In genomic region chr1:232031156-232031555, GRCh38 we compare ENCODE assay signal across 2 cellular contexts.
TF ChIP-seq lines count a peak whose summit lies in the region.

No MANE protein-coding gene starts in this region.

TF ChIP-seq in HEK293, 187 proteins besides CTCF, POLR2A, EP300 and RAD21 (continued from another document):
- peak; percentile 9; the same call in 1 of the 2 replicates for TF ChIP-seq RBAK (tag by site-specific recombination; IDR thresholded peaks at IDR 0.05)
- 0 out of 2 replicates have a peak, but pooled peaks have one; percentile 21 for TF ChIP-seq ZNF248 (tag by site-specific recombination; IDR thresholded peaks at IDR 0.05)
- TF ChIP-seq ZNF23 (tag by site-specific recombination; IDR thresholded peaks at IDR 0.05; ENCODE audit: borderline replicate concordance): no peak
- TF ChIP-seq ZNF398 (tag by site-specific recombination; IDR thresholded peaks at IDR 0.05): peak; percentile 18; the same call in 1 of the 2 replicates
- no peak for TF ChIP-seq ATF2 (tag by site-specific recombination; IDR thresholded peaks at IDR 0.05; ENCODE audit: low read depth)

TF ChIP-seq in K562, 482 proteins besides CTCF, POLR2A, EP300 and RAD21 (continued from another document):
- peak; percentile 83 for TF ChIP-seq ZNF512 (tag; IDR thresholded peaks at IDR 0.05)
